Comparison of ENCODE assay signal across 1 cellular context in the genomic region with DNA sequence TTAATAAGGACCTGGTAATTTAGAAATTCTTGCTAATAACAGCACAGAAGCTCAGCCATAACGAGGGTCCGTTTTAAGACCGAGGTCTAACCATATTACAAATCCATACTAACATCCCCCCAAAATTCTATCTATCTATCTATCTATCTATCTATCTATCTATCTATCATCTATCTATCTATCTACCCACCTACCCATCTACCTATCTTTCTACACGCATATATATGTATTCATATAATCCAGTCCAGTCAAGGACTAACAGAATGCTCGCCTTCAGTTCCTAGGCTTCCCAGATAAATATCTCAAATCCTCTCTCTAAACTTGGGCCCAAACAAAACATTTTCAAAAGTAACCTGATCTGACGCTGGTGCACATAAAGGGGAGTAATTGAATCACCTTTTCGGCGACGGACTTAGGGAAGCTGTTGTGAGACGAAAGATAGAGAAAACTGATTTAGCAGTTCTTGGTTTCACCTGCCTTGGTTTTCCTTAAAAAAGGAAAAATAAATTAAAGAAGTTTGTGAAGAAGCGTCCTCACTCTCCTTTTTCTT.
TF ChIP-seq lines count a peak whose summit lies in the region.

No MANE protein-coding gene starts in this region.

TF ChIP-seq in GM23338, 12 proteins besides CTCF, POLR2A, EP300 and RAD21 (continued from another document):
- TF ChIP-seq ZNF462 (CRISPR knock-in tag; IDR thresholded peaks at IDR 0.05) = no peak
- no peak for TF ChIP-seq JUNB (IDR thresholded peaks at IDR 0.05; ENCODE audit: unreplicated experiment)
- no peak for TF ChIP-seq POLR2AphosphoS5 (IDR thresholded peaks at IDR 0.05; ENCODE audit: low read depth)
- TF ChIP-seq REST (IDR thresholded peaks at IDR 0.05; ENCODE audit: unreplicated experiment) = no peak
